In genomic region chr18:32378705-32379104, GRCh38 we compare ENCODE assay signal across 13 cellular contexts.
DNase-seq lines count a peak whose midpoint lies in the region; FAIRE-seq and TF ChIP-seq lines count a peak whose summit lies in the region.
"Had no signal": no experiment of that assay in that cellular context is flagged by ENCODE, and none has a peak within 500 bp of the region (broad histone marks: within the 10 kb centered on the region; RNA-seq: fewer than 3 reads in every experiment).

No MANE protein-coding gene starts in this region.

- H3K79me2 ChIP-seq in astrocyte (ENCODE audit: insufficient read depth, low read length) (no peaks in the 10 kb centered on the region), smooth muscle cell (ENCODE audit: low read depth) (no peaks in the 10 kb centered on the region)

- H2AFZ ChIP-seq in astrocyte (ENCODE audit: low read depth, low read length): no peak overlapping the region
- H2AFZ ChIP-seq in smooth muscle cell (ENCODE audit: low read depth): no peak overlapping the region

- no peak overlapping the region for H3K4me2 ChIP-seq in astrocyte (ENCODE audit: low read length)
- no peak overlapping the region for H3K4me2 ChIP-seq in smooth muscle cell

- POLR2A ChIA-PET in activated CD4-positive, alpha-beta T cell treated with anti-CD3 and anti-CD28 coated beads, Interleukin-2, amount 10 ng/mL, durations not matched to agents 7 days and 5 days (lab: Charles Lee): no interaction called here
- POLR2A ChIA-PET in CD8-positive, alpha-beta memory T cell (lab: Charles Lee): no interaction called here

- no peak overlapping the region for H3K4me3 Mint-ChIP-seq in astrocyte (ENCODE audit: unreplicated experiment)
- H3K4me3 Mint-ChIP-seq in activated CD4-positive, alpha-beta T cell treated with anti-CD3 and anti-CD28 coated beads, Interleukin-2, amount 10 ng/mL, durations not matched to agents 7 days and 5 days: no peak overlapping the region
- no peak overlapping the region for H3K4me3 Mint-ChIP-seq in CD8-positive, alpha-beta memory T cell
- no peak overlapping the region for H3K4me3 Mint-ChIP-seq in chondrocyte (ENCODE audit: unreplicated experiment)
- H3K4me3 Mint-ChIP-seq: activated T-cell treated with anti-CD3 and anti-CD28 coated beads, Interleukin-2, amount 50 U/mL, for 72 hours; effector memory CD8-positive, alpha-beta T cell; IgD-negative memory B cell had no signal

- H3K9me3 Mint-ChIP-seq in astrocyte (ENCODE audit: unreplicated experiment): no peaks in the 10 kb centered on the region
- H3K9me3 Mint-ChIP-seq in activated CD4-positive, alpha-beta T cell treated with anti-CD3 and anti-CD28 coated beads, Interleukin-2, amount 10 ng/mL, durations not matched to agents 7 days and 5 days: no peaks in the 10 kb centered on the region
- peaks cover 0 to 2% (median 0%) of the 10 kb centered on the region in 5 donors for H3K9me3 Mint-ChIP-seq in CD8-positive, alpha-beta memory T cell
- H3K9me3 Mint-ChIP-seq in chondrocyte (ENCODE audit: low read depth): no peaks in the 10 kb centered on the region
- H3K9me3 Mint-ChIP-seq: activated T-cell treated with anti-CD3 and anti-CD28 coated beads, Interleukin-2, amount 50 U/mL, for 72 hours; IgD-negative memory B cell had no signal

- H3K4me1 ChIP-seq in astrocyte (ENCODE audit: insufficient read depth, low read length): peaks cover 11% of the 10 kb centered on the region
- no peaks in the 10 kb centered on the region for H3K4me1 ChIP-seq in CD8-positive, alpha-beta memory T cell (ENCODE audit: insufficient read depth, low read length)
- H3K4me1 ChIP-seq in smooth muscle cell (ENCODE audit: low read depth): no peaks in the 10 kb centered on the region

- H3K4me1 Mint-ChIP-seq in astrocyte (ENCODE audit: low read depth, unreplicated experiment): peaks cover 26% of the 10 kb centered on the region
- H3K4me1 Mint-ChIP-seq in activated CD4-positive, alpha-beta T cell treated with anti-CD3 and anti-CD28 coated beads, Interleukin-2, amount 10 ng/mL, durations not matched to agents 7 days and 5 days: no peaks in the 10 kb centered on the region
- no peaks in the 10 kb centered on the region for H3K4me1 Mint-ChIP-seq in CD8-positive, alpha-beta memory T cell
- H3K4me1 Mint-ChIP-seq in chondrocyte (ENCODE audit: low read depth): peaks cover 30% of the 10 kb centered on the region
- H3K4me1 Mint-ChIP-seq: IgD-negative memory B cell had no signal

- no peaks in the 10 kb centered on the region for H3F3A ChIP-seq in smooth muscle cell (ENCODE audit: low read depth)

- H3K27ac Mint-ChIP-seq in astrocyte (ENCODE audit: unreplicated experiment) (peak overlapping the region; percentile 2), chondrocyte (ENCODE audit: unreplicated experiment) (no peak overlapping the region)
- no peak overlapping the region for H3K27ac Mint-ChIP-seq in activated CD4-positive, alpha-beta T cell treated with anti-CD3 and anti-CD28 coated beads, Interleukin-2, amount 10 ng/mL, durations not matched to agents 7 days and 5 days
- H3K27ac Mint-ChIP-seq in CD8-positive, alpha-beta memory T cell: no peak overlapping the region
- H3K27ac Mint-ChIP-seq: activated T-cell treated with anti-CD3 and anti-CD28 coated beads, Interleukin-2, amount 50 U/mL, for 72 hours; effector memory CD8-positive, alpha-beta T cell; IgD-negative memory B cell; progenitor cell of endocrine pancreas had no signal

- no peak for FAIRE-seq in astrocyte (lab: Jason Lieb, UNC)
- FAIRE-seq in islet of Langerhans (lab: Jason Lieb, UNC): peak; percentile 94

- H3K9ac ChIP-seq in astrocyte (ENCODE audit: low read length) (no peak overlapping the region), smooth muscle cell (ENCODE audit: low read depth) (no peak overlapping the region)

- CTCF ChIA-PET in activated CD4-positive, alpha-beta T cell treated with anti-CD3 and anti-CD28 coated beads, Interleukin-2, amount 10 ng/mL, durations not matched to agents 7 days and 5 days (lab: Charles Lee): interaction anchor here (0.6 kb wide), 1 partner anchor 118 kb away, joined by 3 read pairs; no protein-coding TSS in a partner anchor
- CTCF ChIA-PET in CD8-positive, alpha-beta memory T cell (lab: Charles Lee): no interaction called here

- H3K27ac ChIP-seq in astrocyte (ENCODE audit: low read depth, low read length): no peak overlapping the region
- no peak overlapping the region for H3K27ac ChIP-seq in CD8-positive, alpha-beta memory T cell (ENCODE audit: low read depth, low read length)
- no peak overlapping the region for H3K27ac ChIP-seq in smooth muscle cell (ENCODE audit: low read depth)

- H3K27me3 ChIP-seq in astrocyte (ENCODE audit: insufficient read depth, low read length) (no peaks in the 10 kb centered on the region), smooth muscle cell (ENCODE audit: low read depth) (no peaks in the 10 kb centered on the region)
- no peaks in the 10 kb centered on the region for H3K27me3 ChIP-seq in CD8-positive, alpha-beta memory T cell (ENCODE audit: insufficient read depth, low read length, poor library complexity, severe bottlenecking)

- H3K36me3 Mint-ChIP-seq in astrocyte (ENCODE audit: low read depth, unreplicated experiment) (no peaks in the 10 kb centered on the region), chondrocyte (ENCODE audit: low read depth) (no peaks in the 10 kb centered on the region)
- no peaks in the 10 kb centered on the region for H3K36me3 Mint-ChIP-seq in activated CD4-positive, alpha-beta T cell treated with anti-CD3 and anti-CD28 coated beads, Interleukin-2, amount 10 ng/mL, durations not matched to agents 7 days and 5 days (ENCODE audit: low read depth)
- H3K36me3 Mint-ChIP-seq in CD8-positive, alpha-beta memory T cell: no peaks in the 10 kb centered on the region
- H3K36me3 Mint-ChIP-seq: IgD-negative memory B cell had no signal

- DNase-seq in AG08395 (ENCODE audit: low spot score): peak; percentile 11
- DNase-seq in NCI-H1436 (lab: John Stamatoyannopoulos, UW): peak; percentile 60
- DNase-seq in astrocyte (ENCODE audit: low read depth): peak; percentile 44
- DNase-seq in activated CD4-positive, alpha-beta T cell treated with anti-CD3 and anti-CD28 coated beads, Interleukin-2, amount 10 ng/mL, durations not matched to agents 7 days and 5 days: no peak
- DNase-seq in CD8-positive, alpha-beta memory T cell: no peak
- no peak for DNase-seq in smooth muscle cell (lab: John Stamatoyannopoulos, UW; ENCODE audit: unreplicated experiment)
- no peak for DNase-seq in chondrocyte (ENCODE audit: low spot score)
- DNase-seq: activated T-cell treated with anti-CD3 and anti-CD28 coated beads, Interleukin-2, amount 50 U/mL, for 72 hours; effector memory CD8-positive, alpha-beta T cell; islet precursor cell had no signal

- H3K4me3 ChIP-seq in astrocyte (ENCODE audit: insufficient read depth, low read depth, low read length) (no peak overlapping the region), smooth muscle cell (no peak overlapping the region)
- H3K4me3 ChIP-seq in CD8-positive, alpha-beta memory T cell (ENCODE audit: low read length): no peak overlapping the region

- no peaks in the 10 kb centered on the region for H4K20me1 ChIP-seq in astrocyte (ENCODE audit: insufficient read depth, low read length)
- H4K20me1 ChIP-seq in smooth muscle cell (ENCODE audit: low read depth): no peaks in the 10 kb centered on the region

- H3K9me3 ChIP-seq in astrocyte (ENCODE audit: insufficient read depth, low read depth, low read length) (no peaks in the 10 kb centered on the region), smooth muscle cell (replicated peaks; ENCODE audit: low read depth) (no peaks in the 10 kb centered on the region)
- no peaks in the 10 kb centered on the region for H3K9me3 ChIP-seq in CD8-positive, alpha-beta memory T cell (ENCODE audit: low read length)

- TF ChIP-seq CTCF in astrocyte (IDR thresholded peaks at IDR 0.05; ENCODE audit: insufficient read depth, low read depth, low read length) (no peak), smooth muscle cell (IDR thresholded peaks at IDR 0.05; ENCODE audit: borderline replicate concordance, insufficient read depth, poor library complexity, severe bottlenecking) (no peak), chondrocyte (IDR thresholded peaks at IDR 0.05) (no peak)

- WGBS in smooth muscle cell (ENCODE audit: low lambda C conversion rate): 82% methylated on average over 4 of the region's 4 CpGs

- H3K27me3 Mint-ChIP-seq in astrocyte (ENCODE audit: low read depth, unreplicated experiment): no peaks in the 10 kb centered on the region
- H3K27me3 Mint-ChIP-seq in activated CD4-positive, alpha-beta T cell treated with anti-CD3 and anti-CD28 coated beads, Interleukin-2, amount 10 ng/mL, durations not matched to agents 7 days and 5 days: peaks cover 5% of the 10 kb centered on the region
- peaks cover 5 to 12% of the 10 kb centered on the region in 2 donors for H3K27me3 Mint-ChIP-seq in CD8-positive, alpha-beta memory T cell
- H3K27me3 Mint-ChIP-seq in chondrocyte (ENCODE audit: low read depth): no peaks in the 10 kb centered on the region
- H3K27me3 Mint-ChIP-seq: IgD-negative memory B cell had no signal

- H3K36me3 ChIP-seq in astrocyte (ENCODE audit: insufficient read depth, low read length) (no peaks in the 10 kb centered on the region), smooth muscle cell (ENCODE audit: low read depth) (no peaks in the 10 kb centered on the region)
- no peaks in the 10 kb centered on the region for H3K36me3 ChIP-seq in CD8-positive, alpha-beta memory T cell (ENCODE audit: insufficient read depth, low read length)

Comparison
In these comparisons a context has a peak if more than half of its experiments do, and no peak if none do; other contexts are left out.
1. DNase-seq: peak in AG08395 (single experiment), NCI-H1436 (single experiment) and astrocyte (single experiment); none in activated CD4-positive, alpha-beta T cell treated with anti-CD3 and anti-CD28 coated beads, Interleukin-2, amount 10 ng/mL, durations not matched to agents 7 days and 5 days (single experiment), CD8-positive, alpha-beta memory T cell (0 of 5), smooth muscle cell (single experiment) and chondrocyte (single experiment).